Comparison of ENCODE assay signal across 9 cellular contexts in genomic region chr17:77444653-77445029, GRCh38.
A peak's percentile ranks its signal among the peaks of the same experiment; 100 is the strongest.
DNase-seq lines count a peak whose midpoint lies in the region; ATAC-seq and TF ChIP-seq lines count a peak whose summit lies in the region.
"Had no signal": no experiment of that assay in that cellular context is flagged by ENCODE, and none has a peak within 500 bp of the region (broad histone marks: within the 10 kb centered on the region; RNA-seq: fewer than 3 reads in every experiment).

No MANE protein-coding gene starts in this region.

- no peaks in the 10 kb centered on the region for H3K9me3 ChIP-seq in spleen

- H3K4me3 ChIP-seq in NB4 (ENCODE audit: low read depth, low read length) (no peak overlapping the region), fibroblast of mammary gland (ENCODE audit: control insufficient read depth, low read depth, low read length) (no peak overlapping the region), spleen (peak overlapping the region in 3 of 8 donors; percentile 5 to 64 (median 33))

- TF ChIP-seq CTCF in NB4 (IDR thresholded peaks at IDR 0.05; ENCODE audit: low read depth, low read length) (no peak), fibroblast of mammary gland (conservative IDR thresholded peaks at IDR 0.05; ENCODE audit: control insufficient read depth, insufficient read depth, low read depth, low read length) (no peak), spleen (IDR thresholded peaks at IDR 0.05 in 8 of 11, conservative IDR thresholded peaks at IDR 0.05 in 3 of 11) (no peak)

- peak; percentile 60 for DNase-seq in NB4 (ENCODE audit: low read depth)
- peak; percentile 85 for DNase-seq in fibroblast of mammary gland (ENCODE audit: low read depth)
- DNase-seq in spleen = no peak
- no peak for DNase-seq in DMS79 (lab: John Stamatoyannopoulos, UW)
- DNase-seq in cortex of kidney (lab: John Stamatoyannopoulos, UW) = no peak

- 12 to 25% (median 16%) methylated on average over 9 of the region's 9 CpGs for WGBS in spleen, 5 donors

- TF ChIP-seq POLR2A in NB4 (IDR thresholded peaks at IDR 0.05; ENCODE audit: extremely low read depth, insufficient read length) (no peak), spleen (IDR thresholded peaks at IDR 0.05) (no peak)

- peaks cover 0 to 15% (median 0%) of the 10 kb centered on the region in 6 donors for H3K36me3 ChIP-seq in spleen

- H3K27ac ChIP-seq in spleen = peak overlapping the region; percentile 71 to 97 (median 92)
- H3K27ac ChIP-seq: epithelial cell of prostate had no signal

- ATAC-seq in GM18909 (IDR thresholded peaks at IDR 0.05; ENCODE audit: poor library complexity, unreplicated experiment) = peak; percentile 19
- no peak for ATAC-seq in HG03159 (IDR thresholded peaks at IDR 0.05; ENCODE audit: unreplicated experiment)
- ATAC-seq in GM19023 (IDR thresholded peaks at IDR 0.05; ENCODE audit: unreplicated experiment) = no peak

- intact Hi-C loops in spleen (cut with DNase I; ENCODE audit: low total_unique reads) = no loop called here

- no peaks in the 10 kb centered on the region for H3K27me3 ChIP-seq in spleen (replicated peaks in 1 of 7)

- peaks cover 84 to 100% (median 100%) of the 10 kb centered on the region in 6 donors for H3K4me1 ChIP-seq in spleen

Comparison
In these comparisons a context has a peak if more than half of its experiments do, and no peak if none do; other contexts are left out.
1. DNase-seq: peak in NB4 (single experiment) and fibroblast of mammary gland (single experiment); none in spleen (single experiment), DMS79 (single experiment) and cortex of kidney (single experiment).